7 cellular contexts compared by ENCODE assay signal in genomic region chr14:102362545-102363181, GRCh38.
DNase-seq lines count a peak whose midpoint lies in the region; ATAC-seq lines count a peak whose summit lies in the region.

CINP (minus strand) TSS chr14:102362890; CDS start chr14:102362851, 39 bp downstream.
A gene with protein sequence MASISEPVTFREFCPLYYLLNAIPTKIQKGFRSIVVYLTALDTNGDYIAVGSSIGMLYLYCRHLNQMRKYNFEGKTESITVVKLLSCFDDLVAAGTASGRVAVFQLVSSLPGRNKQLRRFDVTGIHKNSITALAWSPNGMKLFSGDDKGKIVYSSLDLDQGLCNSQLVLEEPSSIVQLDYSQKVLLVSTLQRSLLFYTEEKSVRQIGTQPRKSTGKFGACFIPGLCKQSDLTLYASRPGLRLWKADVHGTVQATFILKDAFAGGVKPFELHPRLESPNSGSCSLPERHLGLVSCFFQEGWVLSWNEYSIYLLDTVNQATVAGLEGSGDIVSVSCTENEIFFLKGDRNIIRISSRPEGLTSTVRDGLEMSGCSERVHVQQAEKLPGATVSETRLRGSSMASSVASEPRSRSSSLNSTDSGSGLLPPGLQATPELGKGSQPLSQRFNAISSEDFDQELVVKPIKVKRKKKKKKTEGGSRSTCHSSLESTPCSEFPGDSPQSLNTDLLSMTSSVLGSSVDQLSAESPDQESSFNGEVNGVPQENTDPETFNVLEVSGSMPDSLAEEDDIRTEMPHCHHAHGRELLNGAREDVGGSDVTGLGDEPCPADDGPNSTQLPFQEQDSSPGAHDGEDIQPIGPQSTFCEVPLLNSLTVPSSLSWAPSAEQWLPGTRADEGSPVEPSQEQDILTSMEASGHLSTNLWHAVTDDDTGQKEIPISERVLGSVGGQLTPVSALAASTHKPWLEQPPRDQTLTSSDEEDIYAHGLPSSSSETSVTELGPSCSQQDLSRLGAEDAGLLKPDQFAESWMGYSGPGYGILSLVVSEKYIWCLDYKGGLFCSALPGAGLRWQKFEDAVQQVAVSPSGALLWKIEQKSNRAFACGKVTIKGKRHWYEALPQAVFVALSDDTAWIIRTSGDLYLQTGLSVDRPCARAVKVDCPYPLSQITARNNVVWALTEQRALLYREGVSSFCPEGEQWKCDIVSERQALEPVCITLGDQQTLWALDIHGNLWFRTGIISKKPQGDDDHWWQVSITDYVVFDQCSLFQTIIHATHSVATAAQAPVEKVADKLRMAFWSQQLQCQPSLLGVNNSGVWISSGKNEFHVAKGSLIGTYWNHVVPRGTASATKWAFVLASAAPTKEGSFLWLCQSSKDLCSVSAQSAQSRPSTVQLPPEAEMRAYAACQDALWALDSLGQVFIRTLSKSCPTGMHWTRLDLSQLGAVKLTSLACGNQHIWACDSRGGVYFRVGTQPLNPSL (N-terminal part only) (plus strand): TSS chr14:102362941. CDS start chr14:102376722, 13,781 bp downstream.

- peak; percentile 98 for DNase-seq in NCI-H2081 (lab: John Stamatoyannopoulos, UW)
- peak; percentile 98 for DNase-seq in T-helper 9 cell
- DNase-seq in astrocyte of the hippocampus (ENCODE audit: low read depth, low spot score), result peak; percentile 98
- DNase-seq in hippocampal formation (lab: John Stamatoyannopoulos, UW), result peak; percentile 95 to 97
- DNase-seq in retina, result peak; percentile 94

- ATAC-seq in GM18511 (IDR thresholded peaks at IDR 0.05; ENCODE audit: unreplicated experiment) (peak; percentile 93), HG03025 (IDR thresholded peaks at IDR 0.05; ENCODE audit: low FRiP score, unreplicated experiment) (peak; percentile 90)

Comparison
In these comparisons a context has a peak if more than half of its experiments do, and no peak if none do; other contexts are left out.
1. Peak in every context shown above with its lines: DNase-seq and ATAC-seq.